ENCODE assay signal across 17 cellular contexts in genomic region chr2:133887676-133888040, GRCh38.
"Had no signal": no experiment of that assay in that cellular context is flagged by ENCODE, and none has a peak within 500 bp of the region (broad histone marks: within the 10 kb centered on the region; RNA-seq: fewer than 3 reads in every experiment).

No MANE protein-coding gene starts in this region.

- H3K27me3 Mint-ChIP-seq: stimulated activated memory B cell treated with anti-CD40 and anti-IgM and Interleukin-4, amounts not matched to agents 10 μg/mL and 1 μg/mL and 100 μg/mL, for 72 hours; stimulated activated naive CD8-positive, alpha-beta T cell treated with anti-CD3 and anti-CD28 coated beads, Interleukin-15, Interleukin-2, amounts not matched to agents 100 ng/mL and 50 ng/mL, for 24 hours had no signal

- H3K36me3 Mint-ChIP-seq: natural killer cell treated with Interleukin-12 subunit alpha and Interleukin-12 subunit beta and Interleukin-15 and Interleukin-18, amount 100 ng/mL, for 72 hours; neural progenitor cell; stimulated activated memory B cell treated with anti-CD40 and anti-IgM and Interleukin-4, amounts not matched to agents 10 μg/mL and 1 μg/mL and 100 μg/mL, for 72 hours had no signal

- H2AFZ ChIP-seq: hepatocyte, neural progenitor cell had no signal

- H3K4me2 ChIP-seq: neural progenitor cell had no signal

- H3K27ac ChIP-seq: hepatocyte, neural progenitor cell, pancreas, tibial nerve had no signal

- H3K4me3 ChIP-seq: hepatocyte, neural progenitor cell, pancreas, smooth muscle cell, tibial nerve had no signal

- H3K4me3 Mint-ChIP-seq: dendritic cell treated with granulocyte-macrophage colony-stimulating factor and Interleukin-4, amounts not matched to agents 40 ng/mL and 50 ng/mL, for 4 days; effector memory CD8-positive, alpha-beta T cell; natural killer cell treated with Interleukin-12 subunit alpha and Interleukin-12 subunit beta and Interleukin-15 and Interleukin-18, amount 100 ng/mL, for 72 hours; neural progenitor cell; stimulated activated memory B cell treated with anti-CD40 and anti-IgM and Interleukin-4, amounts not matched to agents 10 μg/mL and 1 μg/mL and 100 μg/mL, for 72 hours; stimulated activated naive CD8-positive, alpha-beta T cell treated with anti-CD3 and anti-CD28 coated beads, Interleukin-15, Interleukin-2, amounts not matched to agents 100 ng/mL and 50 ng/mL, for 24 hours had no signal

- H3K27me3 ChIP-seq: hepatocyte, neural progenitor cell, pancreas, tibial nerve had no signal

- H3K9me3 ChIP-seq: pancreas, tibial nerve had no signal

- H3K36me3 ChIP-seq: neural progenitor cell, pancreas, tibial nerve had no signal

- H3K9ac ChIP-seq: neural progenitor cell had no signal

- ATAC-seq: effector memory CD8-positive, alpha-beta T cell; natural killer cell treated with Interleukin-12 subunit alpha and Interleukin-12 subunit beta and Interleukin-15 and Interleukin-18, amount 100 ng/mL, for 72 hours; stimulated activated memory B cell treated with anti-CD40 and anti-IgM and Interleukin-4, amounts not matched to agents 10 μg/mL and 1 μg/mL and 100 μg/mL, for 72 hours had no signal

- H3K4me1 ChIP-seq: neural progenitor cell, pancreas had no signal

- DNase-seq: cerebellar nuclear complex; effector memory CD8-positive, alpha-beta T cell; head of caudate nucleus; kidney glomerular epithelial cell; nucleus accumbens; pancreas; stimulated activated CD4-positive, alpha-beta T cell treated with anti-CD3 and anti-CD28 coated beads, Interleukin-1b, Interleukin-23, amount 100 ng/mL, for 48 hours; stimulated activated CD4-positive, alpha-beta T cell treated with anti-CD3 and anti-CD28 coated beads, Interleukin-4, amount 100 ng/mL, for 24 hours had no signal

- H3K27ac Mint-ChIP-seq: dendritic cell treated with granulocyte-macrophage colony-stimulating factor and Interleukin-4, amounts not matched to agents 40 ng/mL and 50 ng/mL, for 4 days; effector memory CD8-positive, alpha-beta T cell; natural killer cell treated with Interleukin-12 subunit alpha and Interleukin-12 subunit beta and Interleukin-15 and Interleukin-18, amount 100 ng/mL, for 72 hours; neural progenitor cell; progenitor cell of endocrine pancreas; stimulated activated memory B cell treated with anti-CD40 and anti-IgM and Interleukin-4, amounts not matched to agents 10 μg/mL and 1 μg/mL and 100 μg/mL, for 72 hours; stimulated activated naive CD8-positive, alpha-beta T cell treated with anti-CD3 and anti-CD28 coated beads, Interleukin-15, Interleukin-2, amounts not matched to agents 100 ng/mL and 50 ng/mL, for 24 hours had no signal

- H3K9me3 Mint-ChIP-seq: dendritic cell treated with granulocyte-macrophage colony-stimulating factor and Interleukin-4, amounts not matched to agents 40 ng/mL and 50 ng/mL, for 4 days; effector memory CD8-positive, alpha-beta T cell; natural killer cell treated with Interleukin-12 subunit alpha and Interleukin-12 subunit beta and Interleukin-15 and Interleukin-18, amount 100 ng/mL, for 72 hours; neural progenitor cell; stimulated activated memory B cell treated with anti-CD40 and anti-IgM and Interleukin-4, amounts not matched to agents 10 μg/mL and 1 μg/mL and 100 μg/mL, for 72 hours; stimulated activated naive CD8-positive, alpha-beta T cell treated with anti-CD3 and anti-CD28 coated beads, Interleukin-15, Interleukin-2, amounts not matched to agents 100 ng/mL and 50 ng/mL, for 24 hours had no signal
